8 cellular contexts compared by ENCODE assay signal in genomic region chr9:33415152-33416038, GRCh38. TPM values are rescaled to one million over a fixed set of nuclear protein-coding genes. Genes with fewer than 3 reads are reported as not detected.
DNase-seq lines count a peak whose midpoint lies in the region; ATAC-seq, FAIRE-seq and TF ChIP-seq lines count a peak whose summit lies in the region.

No MANE protein-coding gene starts in this region.

- no peaks in the 10 kb centered on the region for H3K9me3 ChIP-seq in prostate gland
- no peaks in the 10 kb centered on the region for H3K9me3 ChIP-seq in vagina

- H3K4me3 ChIP-seq in prostate gland, result no peak overlapping the region
- H3K4me3 ChIP-seq in vagina, result no peak overlapping the region

- WGBS in prostate gland, result 28% methylated on average over 17 of the region's 17 CpGs

- ATAC-seq in GM18517 (IDR thresholded peaks at IDR 0.05; ENCODE audit: unreplicated experiment), result no peak

- H3K27me3 ChIP-seq in prostate gland (replicated peaks; ENCODE audit: insufficient read depth), result no peaks in the 10 kb centered on the region
- H3K27me3 ChIP-seq in vagina, result no peaks in the 10 kb centered on the region

- TF ChIP-seq POLR2A in GM12892 (IDR thresholded peaks at IDR 0.05; ENCODE audit: low read depth, low read length), result no peak
- TF ChIP-seq POLR2A in prostate gland (IDR thresholded peaks at IDR 0.05), result peak; percentile 32
- no peak for TF ChIP-seq POLR2A in vagina (IDR thresholded peaks at IDR 0.05)

- TF ChIP-seq CTCF in RWPE1 (conservative IDR thresholded peaks at IDR 0.05; ENCODE audit: low read depth) (no peak; the same call in 1 of the 2 replicates), prostate gland (IDR thresholded peaks at IDR 0.05) (peak; percentile 60 to 84 (median 70)), vagina (IDR thresholded peaks at IDR 0.05) (peak; percentile 47 to 64 (median 48))

- CTCF ChIA-PET in RWPE1 (lab: Yijun Ruan, JAX), result interaction anchor here (0.6 to 2.4 kb wide), 7 partner anchors 12 to 259 kb away, joined by 3 to 11 read pairs (median 4); no protein-coding TSS in a partner anchor

- intact Hi-C loops in prostate gland (cut with DNase I), result loop anchor here (5.0 kb wide), 1 partner anchor 38 kb away; no protein-coding TSS in a partner anchor
- intact Hi-C loops in vagina (cut with DNase I), result loop anchor here (5.0 kb wide), 1 partner anchor 38 kb away; no protein-coding TSS in a partner anchor

- peak; percentile 36 for FAIRE-seq in GM12892 (lab: Jason Lieb, UNC)

- H3K36me3 ChIP-seq in prostate gland (no peaks in the 10 kb centered on the region), vagina (no peaks in the 10 kb centered on the region)

- POLR2A ChIA-PET in RWPE1 (lab: Yijun Ruan, JAX; ENCODE audit: low non-redundant PET), result no interaction called here

- peaks cover 16% of the 10 kb centered on the region for H3K4me1 ChIP-seq in prostate gland (replicated peaks)
- H3K4me1 ChIP-seq in vagina, result peaks cover 48% of the 10 kb centered on the region

- DNase-seq in GM12892 (ENCODE audit: insufficient read length) (peak; percentile 66), HPDE6-E6E7 (ENCODE audit: extremely low spot score) (peak; percentile 52), RWPE1 (ENCODE audit: low spot score) (peak; percentile 53), glomerular visceral epithelial cell (ENCODE audit: extremely low spot score) (peak; percentile 14), prostate gland (ENCODE audit: low spot score) (peak; percentile 95), vagina (ENCODE audit: extremely low spot score in 2 of 2) (no peak)
- DNase-seq in activated naive CD4-positive, alpha-beta T cell (lab: John Stamatoyannopoulos, UW), result peak; percentile 41 to 91 (median 80)

- H3K27ac ChIP-seq in RWPE1 (peak overlapping the region; percentile 70), prostate gland (peak overlapping the region; percentile 73 to 79), vagina (peak overlapping the region; percentile 31)

RNA-seq across cellular contexts. Expression of gene AQP7, which starts 13.0 kb away (rescaled TPM):
- 0.15 TPM for polyA plus RNA-seq in GM12892 (2012; ENCODE audit: missing spikeins)
- 1 to 10 TPM in 1 of 2 donors, not detected in 1; 6.4 TPM for total RNA-seq in prostate gland
- total RNA-seq in vagina, result 6.4 TPM

RNA-seq across cellular contexts. Expression of gene AQP3, which starts 32.0 kb away (rescaled TPM):
- polyA plus RNA-seq in GM12892 (2012; ENCODE audit: missing spikeins), result 0.68 TPM
- total RNA-seq in prostate gland (100 to 1,000 TPM; 200 to 327 TPM), vagina (868 TPM)

RNA-seq across cellular contexts. Expression of gene NOL6, which starts 58.3 kb away (rescaled TPM):
- polyA plus RNA-seq in GM12892 (2012; ENCODE audit: missing spikeins), result 14.1 TPM
- total RNA-seq in prostate gland, result 10 to 100 TPM; 28.6 to 30.9 TPM
- 25.3 TPM for total RNA-seq in vagina

Comparison
In these comparisons a context has a peak if more than half of its experiments do, and no peak if none do; other contexts are left out.
1. DNase-seq: peak in GM12892 (single experiment), HPDE6-E6E7 (single experiment), RWPE1 (single experiment), activated naive CD4-positive, alpha-beta T cell (4 of 4), glomerular visceral epithelial cell (single experiment) and prostate gland (single experiment); none in vagina (0 of 2).
2. Peak in every context shown above with its lines, with median percentiles within 50 percentile points of each other: H3K27ac ChIP-seq.